In the genomic region with DNA sequence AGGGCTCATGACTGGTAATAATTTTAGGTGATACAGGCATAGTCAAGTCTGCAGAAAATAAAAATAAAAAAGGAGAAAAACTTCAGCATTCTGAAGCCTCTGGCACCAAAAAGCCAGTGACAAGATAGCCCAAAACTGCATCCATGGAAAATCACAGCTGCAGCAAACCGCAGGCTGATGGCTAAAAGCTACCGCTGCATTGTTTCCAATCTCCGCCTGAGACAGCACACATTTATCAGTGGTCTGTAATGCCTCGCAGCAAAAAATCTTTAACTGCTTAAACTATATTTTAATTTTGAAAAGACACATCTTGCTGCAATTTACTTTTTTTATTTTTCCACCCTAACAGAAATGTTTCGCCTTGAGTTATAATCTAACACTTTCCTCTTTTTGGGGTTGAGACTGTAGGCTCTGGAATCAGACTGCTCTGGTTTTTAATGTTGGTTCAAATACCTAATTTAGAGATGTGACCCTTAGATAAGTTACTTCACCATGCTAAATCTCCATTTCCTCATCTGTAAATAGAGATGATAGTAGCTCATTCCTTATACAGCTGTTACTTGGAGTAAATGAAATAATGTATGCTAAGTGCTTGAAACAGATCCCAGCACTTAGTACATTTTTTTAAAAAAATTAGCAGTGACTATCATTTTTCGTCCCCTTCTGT, we compare ENCODE assay signal across 1 cellular context.
TF ChIP-seq lines count a peak whose summit lies in the region.

No MANE protein-coding gene starts in this region.

TF ChIP-seq in SK-N-SH treated with all-trans-retinoic acid at 6 μM for 48 hours, 23 proteins besides CTCF, POLR2A, EP300 and RAD21:
- TF ChIP-seq, protein P1, sequence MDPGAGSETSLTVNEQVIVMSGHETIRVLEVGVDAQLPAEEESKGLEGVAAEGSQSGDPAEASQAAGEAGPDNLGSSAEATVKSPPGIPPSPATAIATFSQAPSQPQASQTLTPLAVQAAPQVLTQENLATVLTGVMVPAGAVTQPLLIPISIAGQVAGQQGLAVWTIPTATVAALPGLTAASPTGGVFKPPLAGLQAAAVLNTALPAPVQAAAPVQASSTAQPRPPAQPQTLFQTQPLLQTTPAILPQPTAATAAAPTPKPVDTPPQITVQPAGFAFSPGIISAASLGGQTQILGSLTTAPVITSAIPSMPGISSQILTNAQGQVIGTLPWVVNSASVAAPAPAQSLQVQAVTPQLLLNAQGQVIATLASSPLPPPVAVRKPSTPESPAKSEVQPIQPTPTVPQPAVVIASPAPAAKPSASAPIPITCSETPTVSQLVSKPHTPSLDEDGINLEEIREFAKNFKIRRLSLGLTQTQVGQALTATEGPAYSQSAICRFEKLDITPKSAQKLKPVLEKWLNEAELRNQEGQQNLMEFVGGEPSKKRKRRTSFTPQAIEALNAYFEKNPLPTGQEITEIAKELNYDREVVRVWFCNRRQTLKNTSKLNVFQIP (CRISPR knock-in tag; IDR thresholded peaks at IDR 0.05; ENCODE audit: borderline replicate concordance, low read depth) = no peak
- TF ChIP-seq, protein P2, sequence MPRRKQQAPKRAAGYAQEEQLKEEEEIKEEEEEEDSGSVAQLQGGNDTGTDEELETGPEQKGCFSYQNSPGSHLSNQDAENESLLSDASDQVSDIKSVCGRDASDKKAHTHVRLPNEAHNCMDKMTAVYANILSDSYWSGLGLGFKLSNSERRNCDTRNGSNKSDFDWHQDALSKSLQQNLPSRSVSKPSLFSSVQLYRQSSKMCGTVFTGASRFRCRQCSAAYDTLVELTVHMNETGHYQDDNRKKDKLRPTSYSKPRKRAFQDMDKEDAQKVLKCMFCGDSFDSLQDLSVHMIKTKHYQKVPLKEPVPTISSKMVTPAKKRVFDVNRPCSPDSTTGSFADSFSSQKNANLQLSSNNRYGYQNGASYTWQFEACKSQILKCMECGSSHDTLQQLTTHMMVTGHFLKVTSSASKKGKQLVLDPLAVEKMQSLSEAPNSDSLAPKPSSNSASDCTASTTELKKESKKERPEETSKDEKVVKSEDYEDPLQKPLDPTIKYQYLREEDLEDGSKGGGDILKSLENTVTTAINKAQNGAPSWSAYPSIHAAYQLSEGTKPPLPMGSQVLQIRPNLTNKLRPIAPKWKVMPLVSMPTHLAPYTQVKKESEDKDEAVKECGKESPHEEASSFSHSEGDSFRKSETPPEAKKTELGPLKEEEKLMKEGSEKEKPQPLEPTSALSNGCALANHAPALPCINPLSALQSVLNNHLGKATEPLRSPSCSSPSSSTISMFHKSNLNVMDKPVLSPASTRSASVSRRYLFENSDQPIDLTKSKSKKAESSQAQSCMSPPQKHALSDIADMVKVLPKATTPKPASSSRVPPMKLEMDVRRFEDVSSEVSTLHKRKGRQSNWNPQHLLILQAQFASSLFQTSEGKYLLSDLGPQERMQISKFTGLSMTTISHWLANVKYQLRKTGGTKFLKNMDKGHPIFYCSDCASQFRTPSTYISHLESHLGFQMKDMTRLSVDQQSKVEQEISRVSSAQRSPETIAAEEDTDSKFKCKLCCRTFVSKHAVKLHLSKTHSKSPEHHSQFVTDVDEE (CRISPR knock-in tag; IDR thresholded peaks at IDR 0.05) = peak; percentile 40; the same call in 1 of the 2 replicates
- no peak for TF ChIP-seq PPARA (CRISPR knock-in tag; IDR thresholded peaks at IDR 0.05; ENCODE audit: borderline replicate concordance)
- peak; percentile 36 for TF ChIP-seq ISL1 (CRISPR knock-in tag; IDR thresholded peaks at IDR 0.05)
- TF ChIP-seq ESRRG (CRISPR knock-in tag; IDR thresholded peaks at IDR 0.05) = no peak
- peak; percentile 63 for TF ChIP-seq TCF4 (CRISPR knock-in tag; IDR thresholded peaks at IDR 0.05; ENCODE audit: borderline replicate concordance)
- peak; percentile 38; the same call in 1 of the 2 replicates for TF ChIP-seq ZNF70 (CRISPR knock-in tag; IDR thresholded peaks at IDR 0.05)
- no peak for TF ChIP-seq ZC3H10 (CRISPR knock-in tag; IDR thresholded peaks at IDR 0.05)
TF ChIP-seq in SK-N-SH treated with all-trans-retinoic acid at 6 μM for 48 hours: peak in this region for 4.
